Comparison of ENCODE assay signal across 8 cellular contexts in the genomic region with DNA sequence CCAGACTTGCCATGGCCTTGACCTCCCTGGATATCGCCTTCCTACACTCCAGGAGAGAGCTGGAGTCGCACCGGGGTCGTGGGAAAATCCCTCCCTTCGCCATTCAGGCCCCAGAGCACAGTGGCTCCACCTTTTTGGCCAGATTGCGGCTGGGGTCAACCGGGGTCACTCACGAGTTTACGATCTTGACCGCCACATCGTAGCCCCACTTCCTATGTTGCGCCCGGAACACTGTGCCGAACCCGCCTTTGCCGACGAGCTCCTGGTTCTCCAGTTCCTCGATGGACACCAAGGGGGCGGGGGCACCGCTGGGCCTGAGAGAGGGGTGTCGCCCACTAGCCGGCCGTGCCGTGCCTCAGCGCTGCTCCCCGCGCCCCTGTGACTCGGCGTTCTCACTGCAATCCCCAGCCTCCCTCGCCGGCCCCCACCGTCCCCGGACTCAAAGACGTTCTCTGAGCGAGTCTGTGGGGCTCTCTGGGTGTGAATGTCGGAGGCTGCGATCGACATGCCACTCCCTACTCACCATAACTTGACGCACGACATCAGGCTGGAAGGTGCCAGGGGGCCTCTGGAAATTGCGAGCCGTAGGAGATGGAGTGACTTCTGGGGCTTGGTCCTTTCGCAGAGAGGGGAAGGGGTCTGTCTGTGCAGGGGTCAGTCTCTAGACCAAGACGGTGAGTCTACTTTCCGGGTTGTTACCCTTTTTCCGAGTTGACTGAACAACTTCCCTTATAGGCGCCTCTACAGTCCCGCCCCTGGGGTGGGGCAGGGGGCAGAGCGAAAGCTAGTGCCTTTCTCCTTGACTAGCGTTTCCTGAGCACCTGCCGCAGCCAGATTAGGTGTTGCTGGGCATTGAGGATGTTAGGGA. TPM values are rescaled to one million over a fixed set of nuclear protein-coding genes. Genes with fewer than 3 reads are reported as not detected.
DNase-seq lines count a peak whose midpoint lies in the region; ATAC-seq and TF ChIP-seq lines count a peak whose summit lies in the region.

A gene (minus strand): TSS at position 708 of the 868 bp plus-strand sequence. CDS start 165 bp downstream, at position 543.

- H3K4me1 ChIP-seq in left ventricle myocardium inferior: peaks cover 40% of the 10 kb centered on the region
- peaks cover 11 to 24% (median 14%) of the 10 kb centered on the region in 3 donors for H3K4me1 ChIP-seq in skeletal muscle tissue (ENCODE audit: control insufficient read depth in 3 of 3, insufficient read depth in 3 of 3, low read length in 3 of 3)

- H3K27me3 ChIP-seq in left ventricle myocardium inferior (ENCODE audit: low read depth) (peaks cover 72% of the 10 kb centered on the region), skeletal muscle tissue (ENCODE audit: control insufficient read depth in 3 of 3, insufficient read depth in 3 of 3, low read length in 3 of 3) (peaks cover 33 to 50% (median 44%) of the 10 kb centered on the region in 3 donors), WERI-Rb-1 (ENCODE audit: insufficient read depth, low read depth, severe bottlenecking) (no peaks in the 10 kb centered on the region)

- H3K9ac ChIP-seq in skeletal muscle tissue (ENCODE audit: low read depth in 1 of 3, low read length in 3 of 3): peak within 1 kb of the TSS; percentile 17 to 45 (median 33)

- H3K4me3 ChIP-seq in left ventricle myocardium inferior (peak within 1 kb of the TSS; percentile 67), skeletal muscle tissue (ENCODE audit: low read length in 3 of 3) (peak within 1 kb of the TSS; percentile 54 to 78 (median 68)), WERI-Rb-1 (ENCODE audit: low read depth, low read length) (no peak within 1 kb of the TSS)

- intact Hi-C loops in left ventricle myocardium inferior (cut with micrococcal nuclease): no loop called here

- H3K9me3 ChIP-seq in left ventricle myocardium inferior (replicated peaks) (no peaks in the 10 kb centered on the region), skeletal muscle tissue (ENCODE audit: control insufficient read depth in 3 of 3, low read length in 3 of 3) (no peaks in the 10 kb centered on the region), WERI-Rb-1 (ENCODE audit: severe bottlenecking) (no peaks in the 10 kb centered on the region)

- H3K36me3 ChIP-seq in left ventricle myocardium inferior: no peaks in the 10 kb centered on the region
- H3K36me3 ChIP-seq in skeletal muscle tissue (ENCODE audit: control insufficient read depth in 3 of 3, insufficient read depth in 3 of 3, low read length in 3 of 3): peaks cover 0 to 7% (median 2%) of the 10 kb centered on the region in 3 donors
- H3K36me3 ChIP-seq in WERI-Rb-1: no peaks in the 10 kb centered on the region

- peak within 1 kb of the TSS; percentile 70 for H3K27ac ChIP-seq in left ventricle myocardium inferior (replicated peaks)
- peak within 1 kb of the TSS; percentile 48 for H3K27ac ChIP-seq in skeletal muscle tissue (ENCODE audit: low read depth, low read length)
- H3K27ac ChIP-seq in WERI-Rb-1: no peak within 1 kb of the TSS

- peak; percentile 61 for DNase-seq in DMS153 (lab: John Stamatoyannopoulos, UW)
- DNase-seq in MV-4-11 (lab: John Stamatoyannopoulos, UW): peak; percentile 52
- peak; percentile 39 to 44 for DNase-seq in activated T-helper 1 cell treated with anti-CD3 and anti-CD28 coated beads, Interleukin-2, amount 50 U/mL, for 16 hours (ENCODE audit: low read depth in 1 of 2, low spot score in 1 of 2)
- DNase-seq in left ventricle myocardium inferior: peak; percentile 47
- no peak for DNase-seq in NK-92 treated with Interleukin-12 subunit alpha and Interleukin-12 subunit beta, amount 100 ng/mL, for 24 hours (lab: John Stamatoyannopoulos, UW)
- DNase-seq in WERI-Rb-1: no peak

- ATAC-seq in GM21576 (IDR thresholded peaks at IDR 0.05; ENCODE audit: unreplicated experiment): peak; percentile 95

- TF ChIP-seq CTCF in left ventricle myocardium inferior (IDR thresholded peaks at IDR 0.05; ENCODE audit: borderline replicate concordance) (no peak), WERI-Rb-1 (IDR thresholded peaks at IDR 0.05; ENCODE audit: low read depth, low read length) (no peak)

RNA-seq across cellular contexts. Expression of the gene that starts here (rescaled TPM):
- total RNA-seq in left ventricle myocardium inferior: 3.6 TPM
- 1.6 TPM for total RNA-seq in skeletal muscle tissue

Comparison
In these comparisons a context has a peak if more than half of its experiments do, and no peak if none do; other contexts are left out.
1. DNase-seq: peak in DMS153 (single experiment), MV-4-11 (single experiment), activated T-helper 1 cell treated with anti-CD3 and anti-CD28 coated beads, Interleukin-2, amount 50 U/mL, for 16 hours (2 of 2) and left ventricle myocardium inferior (single experiment); none in NK-92 treated with Interleukin-12 subunit alpha and Interleukin-12 subunit beta, amount 100 ng/mL, for 24 hours (single experiment) and WERI-Rb-1 (single experiment).